ENCODE assay signal across 31 cellular contexts in genomic region chr7:30019960-30020359, GRCh38. TPM values are rescaled to one million over a fixed set of nuclear protein-coding genes. Genes with fewer than 3 reads are reported as not detected.
DNase-seq lines count a peak whose midpoint lies in the region; ATAC-seq, FAIRE-seq and TF ChIP-seq lines count a peak whose summit lies in the region.
"Had no signal": no experiment of that assay in that cellular context is flagged by ENCODE, and none has a peak within 500 bp of the region (broad histone marks: within the 10 kb centered on the region; RNA-seq: fewer than 3 reads in every experiment).

No MANE protein-coding gene starts in this region.

- H3K9me2 ChIP-seq in PC-9 (ENCODE audit: insufficient read depth) (no peaks in the 10 kb centered on the region), GM23338 (ENCODE audit: insufficient read depth) (no peaks in the 10 kb centered on the region)

- no peak for FAIRE-seq in endothelial cell of umbilical vein (lab: Jason Lieb, UNC)
- FAIRE-seq: HTR-8/SVneo had no signal

- DNase-seq in MCF 10A (ENCODE audit: unreplicated experiment) (no peak), breast epithelium (ENCODE audit: low spot score in 2 of 2) (no peak), PC-9 (peak in 1 of 2 experiments; percentile 70), endothelial cell of umbilical vein (ENCODE audit: low read depth, low spot score) (peak; percentile 37), GM23338 (ENCODE audit: low spot score) (no peak), 8988T (no peak)
- DNase-seq: activated CD4-positive, CD25-positive, alpha-beta regulatory T cell; activated gamma-delta T cell treated with Interleukin-2 at 50 U/mL for 16 hours; activated T-cell treated with anti-CD3 and anti-CD28 coated beads, Interleukin-2, amount 50 U/mL, for 48 hours; body of pancreas; Calu3; CD4-positive, CD25-positive, alpha-beta regulatory T cell; glutamatergic neuron; H9; KBM-7; left lung; NCI-H1436; NCI-H2081 treated with DMSO at 0.1 percent for 48 hours; NCI-H345; SJCRH30; spleen; stimulated activated CD4-positive, alpha-beta T cell treated with anti-CD3 and anti-CD28 coated beads, Interleukin-2, amount 100 ng/mL, for 24 hours; stimulated activated CD8-positive, alpha-beta memory T cell treated with anti-CD3 and anti-CD28 coated beads, Interleukin-4, amount 100 ng/mL, for 48 hours; stimulated activated naive CD8-positive, alpha-beta T cell treated with anti-CD3 and anti-CD28 coated beads, Interleukin-15, amount 100 ng/mL, for 72 hours; T-cell had no signal

- TF ChIP-seq POLR2A in breast epithelium (IDR thresholded peaks at IDR 0.05), result no peak
- TF ChIP-seq POLR2A in endothelial cell of umbilical vein (IDR thresholded peaks at IDR 0.05; ENCODE audit: low read depth, low read length), result no peak

- H3K9me3 Mint-ChIP-seq in MCF 10A (ENCODE audit: unreplicated experiment) (no peaks in the 10 kb centered on the region), GM23338 (no peaks in the 10 kb centered on the region)
- H3K9me3 Mint-ChIP-seq in stimulated activated memory B cell treated with anti-CD40 and anti-IgM and Interleukin-4, amounts not matched to agents 10 μg/mL and 1 μg/mL and 100 μg/mL, for 72 hours, result no peaks in the 10 kb centered on the region
- H3K9me3 Mint-ChIP-seq: CD4-positive, CD25-positive, alpha-beta regulatory T cell; H9; neural progenitor cell; stimulated activated naive CD8-positive, alpha-beta T cell treated with anti-CD3 and anti-CD28 coated beads, Interleukin-15, amount 100 ng/mL, for 72 hours; T-cell had no signal

- H3K27me3 ChIP-seq in breast epithelium (no peaks in the 10 kb centered on the region), PC-9 (ENCODE audit: insufficient read depth, low read depth) (no peaks in the 10 kb centered on the region), endothelial cell of umbilical vein (ENCODE audit: control insufficient read depth in 2 of 2, insufficient read depth in 2 of 2, low read length in 2 of 2) (no peaks in the 10 kb centered on the region), GM23338 (ENCODE audit: insufficient read depth) (no peaks in the 10 kb centered on the region)
- H3K27me3 ChIP-seq: body of pancreas, left lung, neural progenitor cell, SJCRH30, spleen, vagina had no signal

- H3K36me3 Mint-ChIP-seq in MCF 10A (ENCODE audit: insufficient read depth, unreplicated experiment) (peaks cover 19% of the 10 kb centered on the region), GM23338 (ENCODE audit: low read depth) (peaks cover 21% of the 10 kb centered on the region)
- H3K36me3 Mint-ChIP-seq in stimulated activated memory B cell treated with anti-CD40 and anti-IgM and Interleukin-4, amounts not matched to agents 10 μg/mL and 1 μg/mL and 100 μg/mL, for 72 hours, result peaks cover 26% of the 10 kb centered on the region

- H2AFZ ChIP-seq in PC-9 (no peak overlapping the region), endothelial cell of umbilical vein (ENCODE audit: low read depth, low read length) (no peak overlapping the region), GM23338 (no peak overlapping the region)
- H2AFZ ChIP-seq: neural progenitor cell, parathyroid adenoma had no signal

- no peaks in the 10 kb centered on the region for H3K9me1 ChIP-seq in endothelial cell of umbilical vein (replicated peaks; ENCODE audit: control insufficient read depth, extremely low read depth, insufficient read depth, low read length)

- H3K9ac ChIP-seq in endothelial cell of umbilical vein (replicated peaks; ENCODE audit: extremely low read depth, insufficient read depth, low read length), result no peak overlapping the region
- H3K9ac ChIP-seq: neural progenitor cell, parathyroid adenoma had no signal

- peak overlapping the region; percentile 27 for H3K27ac Mint-ChIP-seq in MCF 10A (ENCODE audit: low read depth, unreplicated experiment)
- H3K27ac Mint-ChIP-seq in stimulated activated memory B cell treated with anti-CD40 and anti-IgM and Interleukin-4, amounts not matched to agents 10 μg/mL and 1 μg/mL and 100 μg/mL, for 72 hours, result peak overlapping the region; percentile 22
- H3K27ac Mint-ChIP-seq in GM23338, result no peak overlapping the region
- H3K27ac Mint-ChIP-seq: H9; neural progenitor cell; stimulated activated naive CD8-positive, alpha-beta T cell treated with anti-CD3 and anti-CD28 coated beads, Interleukin-15, amount 100 ng/mL, for 72 hours; T-cell had no signal

- intact Hi-C loops in MCF 10A (cut with micrococcal nuclease), result no loop called here
- intact Hi-C loops in breast epithelium (cut with DNase I; ENCODE audit: low total_unique reads), result no loop called here
- intact Hi-C loops in PC-9 (cut with micrococcal nuclease; ENCODE audit: unreplicated experiment), result no loop called here
- intact Hi-C loops in endothelial cell of umbilical vein (cut with micrococcal nuclease), result loop anchor here (1.0 kb wide), 1 partner anchor 8 kb away; the partner anchor contains the start of gene PLEKHA8

- H3K4me1 Mint-ChIP-seq in MCF 10A (ENCODE audit: insufficient read depth, unreplicated experiment) (peaks cover 27% of the 10 kb centered on the region), GM23338 (peaks cover 8% of the 10 kb centered on the region; the same call in 2 of the 3 replicates)
- H3K4me1 Mint-ChIP-seq in stimulated activated memory B cell treated with anti-CD40 and anti-IgM and Interleukin-4, amounts not matched to agents 10 μg/mL and 1 μg/mL and 100 μg/mL, for 72 hours, result peaks cover 29% of the 10 kb centered on the region

- H3K4me1 ChIP-seq in breast epithelium, result peaks cover 0 to 1% of the 10 kb centered on the region in 2 donors
- peaks cover 29% of the 10 kb centered on the region for H3K4me1 ChIP-seq in PC-9 (replicated peaks; ENCODE audit: insufficient read depth)
- H3K4me1 ChIP-seq in endothelial cell of umbilical vein (ENCODE audit: control insufficient read depth, extremely low read depth, insufficient read depth, low read length), result peaks cover 21% of the 10 kb centered on the region
- no peaks in the 10 kb centered on the region for H3K4me1 ChIP-seq in GM23338 (ENCODE audit: insufficient read depth)
- H3K4me1 ChIP-seq: parathyroid adenoma, SJCRH30 had no signal

- ATAC-seq in stimulated activated memory B cell treated with anti-CD40 and anti-IgM and Interleukin-4, amounts not matched to agents 10 μg/mL and 1 μg/mL and 100 μg/mL, for 72 hours, result no peak
- ATAC-seq in GM23338, result no peak
- no peak for ATAC-seq in GM21723 (IDR thresholded peaks at IDR 0.05; ENCODE audit: unreplicated experiment)
- ATAC-seq: body of pancreas; left lung; stimulated activated naive CD8-positive, alpha-beta T cell treated with anti-CD3 and anti-CD28 coated beads, Interleukin-15, amount 100 ng/mL, for 72 hours; T-cell had no signal

- TF ChIP-seq CTCF in MCF 10A (IDR thresholded peaks at IDR 0.05; ENCODE audit: unreplicated experiment) (no peak), breast epithelium (IDR thresholded peaks at IDR 0.05) (no peak), PC-9 (conservative IDR thresholded peaks at IDR 0.05) (no peak), endothelial cell of umbilical vein (IDR thresholded peaks at IDR 0.05; ENCODE audit: extremely low read depth in 1 of 2, insufficient read depth in 1 of 2, low read depth in 1 of 2, low read length in 2 of 2) (no peak), GM23338 (conservative IDR thresholded peaks at IDR 0.05; ENCODE audit: low read depth in 2 of 2) (no peak)

- no peaks in the 10 kb centered on the region for H3K36me3 ChIP-seq in breast epithelium
- H3K36me3 ChIP-seq in PC-9 (ENCODE audit: low read depth), result peaks cover 27% of the 10 kb centered on the region; the same call in 1 of the 2 replicates
- H3K36me3 ChIP-seq in endothelial cell of umbilical vein (ENCODE audit: control insufficient read depth in 2 of 2, extremely low read depth in 1 of 2, insufficient read depth in 2 of 2, low read length in 2 of 2), result peaks cover 0 to under 1% of the 10 kb centered on the region in 2 experiments
- H3K36me3 ChIP-seq in GM23338 (ENCODE audit: insufficient read depth), result peaks cover 19% of the 10 kb centered on the region; the same call in 1 of the 2 replicates
- H3K36me3 ChIP-seq: neural progenitor cell had no signal

- BruUV-seq in MCF 10A (replicated peaks; lab: Mats Ljungman, UMichigan), result no TSS peak
- BruUV-seq in PC-9 (replicated peaks; lab: Mats Ljungman, UMichigan), result no TSS peak
- no TSS peak for BruUV-seq in endothelial cell of umbilical vein (replicated peaks; lab: Mats Ljungman, UMichigan)

- POLR2A ChIA-PET in MCF 10A (lab: Yijun Ruan, JAX), result interaction anchor here (0.6 to 2.1 kb wide), 3 partner anchors 9 to 116 kb away, joined by 3 to 7 read pairs (median 3); partner anchors contain the start of gene PLEKHA8
- POLR2A ChIA-PET in PC-9 (lab: Charles Lee; ENCODE audit: unreplicated experiment), result no interaction called here
- POLR2A ChIA-PET in endothelial cell of umbilical vein (lab: Charles Lee), result no interaction called here

- H3K27me3 Mint-ChIP-seq in MCF 10A (ENCODE audit: insufficient read depth, unreplicated experiment) (no peaks in the 10 kb centered on the region), GM23338 (ENCODE audit: insufficient read depth, low read depth, poor library complexity) (peaks cover 3% of the 10 kb centered on the region)
- H3K27me3 Mint-ChIP-seq in stimulated activated memory B cell treated with anti-CD40 and anti-IgM and Interleukin-4, amounts not matched to agents 10 μg/mL and 1 μg/mL and 100 μg/mL, for 72 hours, result no peaks in the 10 kb centered on the region
- H3K27me3 Mint-ChIP-seq: CD4-positive, CD25-positive, alpha-beta regulatory T cell; stimulated activated naive CD8-positive, alpha-beta T cell treated with anti-CD3 and anti-CD28 coated beads, Interleukin-15, amount 100 ng/mL, for 72 hours; T-cell had no signal

- H3K79me2 ChIP-seq in PC-9 (ENCODE audit: low read depth), result peaks cover 30% of the 10 kb centered on the region
- H3K79me2 ChIP-seq in endothelial cell of umbilical vein (ENCODE audit: control insufficient read depth, insufficient read depth, low read length), result peaks cover 16% of the 10 kb centered on the region
- H3K79me2 ChIP-seq in GM23338 (replicated peaks; ENCODE audit: insufficient read depth), result peaks cover 28% of the 10 kb centered on the region
- H3K79me2 ChIP-seq: parathyroid adenoma had no signal

- no peaks in the 10 kb centered on the region for H4K20me1 ChIP-seq in PC-9 (ENCODE audit: insufficient read depth)
- H4K20me1 ChIP-seq in endothelial cell of umbilical vein (replicated peaks; ENCODE audit: control insufficient read depth, extremely low read depth, insufficient read depth, low read length), result no peaks in the 10 kb centered on the region
- H4K20me1 ChIP-seq in GM23338 (replicated peaks; ENCODE audit: insufficient read depth), result peaks cover 8% of the 10 kb centered on the region; the same call in 1 of the 2 replicates

- no peaks in the 10 kb centered on the region for H3K9me3 ChIP-seq in breast epithelium
- no peaks in the 10 kb centered on the region for H3K9me3 ChIP-seq in PC-9 (ENCODE audit: insufficient read depth, low read depth)
- H3K9me3 ChIP-seq in endothelial cell of umbilical vein (replicated peaks; ENCODE audit: control insufficient read depth, insufficient read depth, low read length), result no peaks in the 10 kb centered on the region
- H3K9me3 ChIP-seq: body of pancreas, left lung, SJCRH30, spleen, vagina had no signal

- dilution Hi-C loops in endothelial cell of umbilical vein (cut with MboI; ENCODE audit: extremely low pct_ligation_motif_present, low sequenced_read_pairs), result no loop called here

- H3K4me2 ChIP-seq in PC-9 (no peak overlapping the region), endothelial cell of umbilical vein (ENCODE audit: insufficient read depth, low read length) (peak overlapping the region; percentile 36), GM23338 (no peak overlapping the region)
- H3K4me2 ChIP-seq: neural progenitor cell had no signal

- CTCF ChIA-PET in MCF 10A (lab: Yijun Ruan, JAX) (interaction anchor here (0.9 kb wide), 1 partner anchor 32 kb away, joined by 3 read pairs; no protein-coding TSS in a partner anchor), PC-9 (lab: Charles Lee) (no interaction called here), endothelial cell of umbilical vein (lab: Charles Lee) (interaction anchor here (0.6 to 1.2 kb wide), 4 partner anchors 9 to 51 kb away, joined by 3 to 7 read pairs (median 3); partner anchors contain the start of gene PLEKHA8)

- H3K4me3 Mint-ChIP-seq in MCF 10A (ENCODE audit: unreplicated experiment) (no peak overlapping the region), GM23338 (no peak overlapping the region)
- H3K4me3 Mint-ChIP-seq in stimulated activated memory B cell treated with anti-CD40 and anti-IgM and Interleukin-4, amounts not matched to agents 10 μg/mL and 1 μg/mL and 100 μg/mL, for 72 hours, result no peak overlapping the region
- H3K4me3 Mint-ChIP-seq: CD4-positive, CD25-positive, alpha-beta regulatory T cell; H9; neural progenitor cell; stimulated activated naive CD8-positive, alpha-beta T cell treated with anti-CD3 and anti-CD28 coated beads, Interleukin-15, amount 100 ng/mL, for 72 hours; T-cell had no signal

- no peak overlapping the region for H3K4me3 ChIP-seq in breast epithelium
- no peak overlapping the region for H3K4me3 ChIP-seq in PC-9
- no peak overlapping the region for H3K4me3 ChIP-seq in endothelial cell of umbilical vein (replicated peaks in 1 of 3; ENCODE audit: insufficient read depth in 1 of 3, low read depth in 1 of 3, low read length in 3 of 3)
- H3K4me3 ChIP-seq in GM23338, result no peak overlapping the region
- H3K4me3 ChIP-seq: body of pancreas, left lung, neural progenitor cell, SJCRH30, spleen, vagina had no signal

- H3K27ac ChIP-seq in breast epithelium (no peak overlapping the region), PC-9 (peak overlapping the region; percentile 11), endothelial cell of umbilical vein (ENCODE audit: insufficient read depth, low read depth, low read length) (peak overlapping the region; percentile 11), GM23338 (ENCODE audit: low read depth) (no peak overlapping the region)
- H3K27ac ChIP-seq: body of pancreas, left lung, neural progenitor cell, parathyroid adenoma, SJCRH30, spleen, vagina had no signal

- H3F3A ChIP-seq in PC-9 (ENCODE audit: insufficient read depth, low read depth) (no peaks in the 10 kb centered on the region; the same call in 1 of the 2 replicates), GM23338 (replicated peaks; ENCODE audit: low read depth) (no peaks in the 10 kb centered on the region)

RNA-seq across cellular contexts. Expression of gene FKBP14, which starts 6.5 kb away (rescaled TPM):
- total RNA-seq in MCF 10A (2022) (39.8 and 49.8 TPM in 2 replicates), breast epithelium (10 to 100 TPM in 1 of 3 donors, 1 to 10 TPM in 2; 3.8 to 13.0 (median 9.5) TPM), PC-9 (2021) (29.8 and 29.9 TPM in 2 replicates), endothelial cell of umbilical vein (37.4 and 37.6 TPM in 2 replicates)
- polyA plus RNA-seq in endothelial cell of umbilical vein (7.2 and 9.8 TPM in 2 replicates), GM23338 (2016; fragmentation: Nextera tagmentation; extraction: Ambion mirVana) (10.4 and 12.9 TPM in 2 replicates)
- polyA plus RNA-seq in endothelial cell of umbilical vein (2011; cell fraction: cytosol; rRNA removed), result 11.2 and 12.3 TPM in 2 replicates
- 6.2 and 8.9 TPM in 2 replicates for polyA plus RNA-seq in endothelial cell of umbilical vein (2011; cell fraction: nucleus; rRNA removed)
- 25.2 and 39.1 TPM in 2 replicates for polyA plus RNA-seq in endothelial cell of umbilical vein (2012)
- polyA minus RNA-seq in endothelial cell of umbilical vein, result 18.2 and 18.4 TPM in 2 replicates
- polyA minus RNA-seq in endothelial cell of umbilical vein (2011; cell fraction: cytosol; rRNA and poly(A)+ RNA removed), result 3.6 TPM
- polyA minus RNA-seq in endothelial cell of umbilical vein (2011; cell fraction: nucleus; rRNA and poly(A)+ RNA removed), result 7.5 and 13.4 TPM in 2 replicates
- total RNA-seq in GM23338 (2014; rRNA removed; shearing (Covaris generic)), result 11.8 and 21.4 TPM in 2 replicates

RNA-seq across cellular contexts. Expression of gene PLEKHA8, which starts 8.3 kb away (rescaled TPM):
- total RNA-seq in MCF 10A (2022) (12.0 and 16.2 TPM in 2 replicates), breast epithelium (10 to 100 TPM in 2 of 3 donors, 1 to 10 TPM in 1; 7.5 to 15.1 (median 14.0) TPM), PC-9 (2021) (23.0 and 29.6 TPM in 2 replicates), endothelial cell of umbilical vein (17.9 and 19.8 TPM in 2 replicates)
- polyA plus RNA-seq in endothelial cell of umbilical vein (3.5 and 4.5 TPM in 2 replicates), GM23338 (2016; fragmentation: Nextera tagmentation; extraction: Ambion mirVana) (10.2 and 11.6 TPM in 2 replicates)
- 4.7 and 5.1 TPM in 2 replicates for polyA plus RNA-seq in endothelial cell of umbilical vein (2011; cell fraction: cytosol; rRNA removed)
- polyA plus RNA-seq in endothelial cell of umbilical vein (2011; cell fraction: nucleus; rRNA removed), result 12.0 and 15.2 TPM in 2 replicates
- 9.1 and 11.1 TPM in 2 replicates for polyA plus RNA-seq in endothelial cell of umbilical vein (2012)
- polyA minus RNA-seq in endothelial cell of umbilical vein, result 13.5 and 15.6 TPM in 2 replicates
- polyA minus RNA-seq in endothelial cell of umbilical vein (2011; cell fraction: cytosol; rRNA and poly(A)+ RNA removed), result 3.6 TPM
- 24.1 and 30.1 TPM in 2 replicates for polyA minus RNA-seq in endothelial cell of umbilical vein (2011; cell fraction: nucleus; rRNA and poly(A)+ RNA removed)
- total RNA-seq in GM23338 (2014; rRNA removed; shearing (Covaris generic)), result 36.9 and 44.9 TPM in 2 replicates

RNA-seq across cellular contexts. Expression of gene SCRN1, which starts 30.4 kb away (rescaled TPM):
- total RNA-seq in MCF 10A (2022), result 30.2 and 36.5 TPM in 2 replicates
- 10 to 100 TPM; 25.9 to 32.0 (median 31.5) TPM for total RNA-seq in breast epithelium
- total RNA-seq in PC-9 (2021), result 94.4 and 97.5 TPM in 2 replicates
- 125 and 127 TPM in 2 replicates for total RNA-seq in endothelial cell of umbilical vein
- polyA plus RNA-seq in endothelial cell of umbilical vein, result 47.3 and 57.0 TPM in 2 replicates
- polyA plus RNA-seq in endothelial cell of umbilical vein (2011; cell fraction: cytosol; rRNA removed), result 57.7 and 58.7 TPM in 2 replicates
- 56.4 and 65.3 TPM in 2 replicates for polyA plus RNA-seq in endothelial cell of umbilical vein (2011; cell fraction: nucleus; rRNA removed)
- 69.3 and 95.7 TPM in 2 replicates for polyA plus RNA-seq in endothelial cell of umbilical vein (2012)
- 130 and 131 TPM in 2 replicates for polyA minus RNA-seq in endothelial cell of umbilical vein
- 4.7 TPM for polyA minus RNA-seq in endothelial cell of umbilical vein (2011; cell fraction: cytosol; rRNA and poly(A)+ RNA removed)
- 35.8 and 46.7 TPM in 2 replicates for polyA minus RNA-seq in endothelial cell of umbilical vein (2011; cell fraction: nucleus; rRNA and poly(A)+ RNA removed)
- 60.5 and 66.7 TPM in 2 replicates for total RNA-seq in GM23338 (2014; rRNA removed; shearing (Covaris generic))
- 15.2 and 15.6 TPM in 2 replicates for polyA plus RNA-seq in GM23338 (2016; fragmentation: Nextera tagmentation; extraction: Ambion mirVana)

Comparison
In these comparisons a context has a peak if more than half of its experiments do, and no peak if none do; other contexts are left out.
1. H3K27ac ChIP-seq: peak in PC-9 (single experiment) and endothelial cell of umbilical vein (single experiment); none in breast epithelium (0 of 2) and GM23338 (single experiment).